Comparison of ENCODE assay signal across 8 cellular contexts in genomic region chr12:104958009-104958945, GRCh38. TPM values are rescaled to one million over a fixed set of nuclear protein-coding genes. Genes with fewer than 3 reads are reported as not detected.
DNase-seq lines count a peak whose midpoint lies in the region; ATAC-seq and TF ChIP-seq lines count a peak whose summit lies in the region.

SLC41A2 (minus strand) TSS chr12:104958290; CDS start chr12:104928527, 29,763 bp downstream.

- under 1% methylated on average over 87 of the region's 87 CpGs for WGBS in liver

- no peaks in the 10 kb centered on the region for H3K27me3 ChIP-seq in liver (ENCODE audit: control insufficient read depth in 4 of 4, insufficient read depth in 4 of 4, low read length in 3 of 4)

- peak; percentile 54 for TF ChIP-seq CTCF in liver (IDR thresholded peaks at IDR 0.05; ENCODE audit: low read depth, low read length, missing input control)

- ATAC-seq in GM18868 (IDR thresholded peaks at IDR 0.05; ENCODE audit: unreplicated experiment) (peak; percentile 79), HG03103 (IDR thresholded peaks at IDR 0.05; ENCODE audit: low read depth, unreplicated experiment) (peak; percentile 72)

- no peaks in the 10 kb centered on the region for H3K36me3 ChIP-seq in liver (ENCODE audit: control insufficient read depth in 4 of 4, insufficient read depth in 3 of 4, low read depth in 1 of 4, low read length in 3 of 4)

- TF ChIP-seq RAD21 in liver (IDR thresholded peaks at IDR 0.05), result peak in 1 of 2 donors; percentile 52

- peak within 1 kb of the TSS; percentile 69 to 78 for H3K9ac ChIP-seq in liver (ENCODE audit: low read depth in 1 of 2, low read length in 2 of 2)

- peak within 1 kb of the TSS; percentile 92 to 98 for H3K27ac ChIP-seq in liver (ENCODE audit: low read depth in 1 of 2, low read length in 2 of 2)

- peaks cover 4 to 55% (median 33%) of the 10 kb centered on the region in 4 donors for H3K4me1 ChIP-seq in liver (ENCODE audit: control insufficient read depth in 4 of 4, insufficient read depth in 4 of 4, low read length in 3 of 4)

- DNase-seq in AG20443 (ENCODE audit: low spot score), result peak; percentile 98
- peak; percentile 82 for DNase-seq in NCI-H2227 (lab: John Stamatoyannopoulos, UW; ENCODE audit: unreplicated experiment)
- DNase-seq in activated CD4-positive, alpha-beta T cell treated with anti-CD3 and anti-CD28 coated beads, Interleukin-2, amount 50 U/mL, for 1 hour, result peak; percentile 77
- peak; percentile 3 to 75 for DNase-seq in dermis microvascular lymphatic vessel endothelial cell (ENCODE audit: low read depth in 2 of 2)
- peak; percentile 79 for DNase-seq in stimulated activated CD4-positive, alpha-beta T cell treated with anti-CD3 and anti-CD28 coated beads, Interleukin-4, amount 100 ng/mL, for 24 hours

- H3K4me3 ChIP-seq in liver (ENCODE audit: low read depth in 1 of 3, low read length in 3 of 3), result peak within 1 kb of the TSS; percentile 76 to 99 (median 89)

- H3K9me3 ChIP-seq in liver (ENCODE audit: control insufficient read depth in 4 of 4, low read length in 3 of 4), result no peaks in the 10 kb centered on the region

TF ChIP-seq in liver, 16 proteins besides CTCF, POLR2A, EP300 and RAD21:
- peak; percentile 62 to 67 for TF ChIP-seq JUND (IDR thresholded peaks at IDR 0.05)
- peak; percentile 80 to 83 for TF ChIP-seq EGR1 (IDR thresholded peaks at IDR 0.05; ENCODE audit: low read depth in 2 of 2)
- TF ChIP-seq HNF4A (conservative IDR thresholded peaks at IDR 0.05), result peak; percentile 54 to 67
- peak; percentile 58 to 72 for TF ChIP-seq RXRA (IDR thresholded peaks at IDR 0.05)
- TF ChIP-seq ZBTB33 (IDR thresholded peaks at IDR 0.05), result no peak
- peak; percentile 59 for TF ChIP-seq SP1 (IDR thresholded peaks at IDR 0.05)
- TF ChIP-seq MAX (IDR thresholded peaks at IDR 0.05), result peak; percentile 68
- no peak for TF ChIP-seq TAF1 (conservative IDR thresholded peaks at IDR 0.05)
- TF ChIP-seq REST (IDR thresholded peaks at IDR 0.05), result peak; percentile 33
- TF ChIP-seq FOXA2 (IDR thresholded peaks at IDR 0.05), result peak; percentile 28
- TF ChIP-seq NR2F2 (IDR thresholded peaks at IDR 0.05), result no peak

RNA-seq across cellular contexts. Expression of gene SLC41A2, which starts in this region (rescaled TPM):
- 5.7 and 6.2 TPM in 2 replicates for total RNA-seq in dermis microvascular lymphatic vessel endothelial cell
- 100 to 1,000 TPM in 1 of 2 donors, 1 to 10 TPM in 1; 7.7 to 235 TPM for total RNA-seq in liver
- polyA plus RNA-seq in liver, result 10 to 100 TPM; 24.7 to 25.7 TPM

Comparison
In these comparisons a context has a peak if more than half of its experiments do, and no peak if none do; other contexts are left out.
1. Peak in every context shown above with its lines: DNase-seq, ATAC-seq, H3K4me3 ChIP-seq and H3K27ac ChIP-seq.
2. DNase-seq: peak in every context shown above with its lines; median percentile 98 in AG20443; 82 in NCI-H2227; 79 in stimulated activated CD4-positive, alpha-beta T cell treated with anti-CD3 and anti-CD28 coated beads, Interleukin-4, amount 100 ng/mL, for 24 hours; 77 in activated CD4-positive, alpha-beta T cell treated with anti-CD3 and anti-CD28 coated beads, Interleukin-2, amount 50 U/mL, for 1 hour; 39 in dermis microvascular lymphatic vessel endothelial cell.